ENCODE assay signal across 16 cellular contexts in genomic region chr20:8330785-8331699, GRCh38.
DNase-seq lines count a peak whose midpoint lies in the region; ATAC-seq and TF ChIP-seq lines count a peak whose summit lies in the region.
"Had no signal": no experiment of that assay in that cellular context is flagged by ENCODE, and none has a peak within 500 bp of the region (broad histone marks: within the 10 kb centered on the region; RNA-seq: fewer than 3 reads in every experiment).

No MANE protein-coding gene starts in this region.

- no peaks in the 10 kb centered on the region for H3K79me2 ChIP-seq in OCI-LY1 (ENCODE audit: insufficient read depth, low read length)

- H3K9me3 ChIP-seq in OCI-LY1 (ENCODE audit: low read length) (no peaks in the 10 kb centered on the region), thyroid gland (no peaks in the 10 kb centered on the region)
- H3K9me3 ChIP-seq: gastrocnemius medialis had no signal

- H2AFZ ChIP-seq in OCI-LY1 (ENCODE audit: low read length) = no peak overlapping the region
- H2AFZ ChIP-seq: PC-9 had no signal

- H3K4me1 ChIP-seq in OCI-LY1 (ENCODE audit: insufficient read depth, low read length, severe bottlenecking) (peaks cover 35% of the 10 kb centered on the region), thyroid gland (peaks cover 14 to 19% of the 10 kb centered on the region in 2 donors)
- H3K4me1 ChIP-seq: gastrocnemius medialis had no signal

- no peaks in the 10 kb centered on the region for H3K9me2 ChIP-seq in OCI-LY1 (ENCODE audit: low read depth, low read length)

- H3K27me3 ChIP-seq in OCI-LY1 (ENCODE audit: insufficient read depth, low read length) (no peaks in the 10 kb centered on the region), thyroid gland (no peaks in the 10 kb centered on the region)
- H3K27me3 ChIP-seq: gastrocnemius medialis had no signal

- no peaks in the 10 kb centered on the region for H3F3A ChIP-seq in OCI-LY1 (ENCODE audit: insufficient read depth, low read length)

- no peaks in the 10 kb centered on the region for H3K36me3 ChIP-seq in OCI-LY1 (ENCODE audit: insufficient read depth, low read length)
- no peaks in the 10 kb centered on the region for H3K36me3 ChIP-seq in thyroid gland
- H3K36me3 ChIP-seq: gastrocnemius medialis had no signal

- no peak for TF ChIP-seq POLR2A in thyroid gland (IDR thresholded peaks at IDR 0.05)

- no peak overlapping the region; the same call in 1 of the 2 replicates for H3K9ac ChIP-seq in OCI-LY1 (ENCODE audit: low read length)

- intact Hi-C loops in thyroid gland (cut with DNase I) = no loop called here

- WGBS in thyroid gland, 2 donors = 51 to 58% methylated on average over 3 of the region's 3 CpGs

- no peak for ATAC-seq in GM19328 (IDR thresholded peaks at IDR 0.05; ENCODE audit: unreplicated experiment)
- no peak for ATAC-seq in GM19463 (IDR thresholded peaks at IDR 0.05; ENCODE audit: unreplicated experiment)
- ATAC-seq: gastrocnemius medialis, T-helper 17 cell had no signal

- H3K27ac ChIP-seq in OCI-LY1 (ENCODE audit: low read depth, low read length, poor library complexity, severe bottlenecking) = peak overlapping the region; percentile 59
- H3K27ac ChIP-seq in thyroid gland = no peak overlapping the region
- H3K27ac ChIP-seq: gastrocnemius medialis, PC-9 had no signal

- peak overlapping the region; percentile 9; the same call in 1 of the 2 replicates for H3K4me2 ChIP-seq in OCI-LY1 (ENCODE audit: low read length)
- H3K4me2 ChIP-seq: PC-9 had no signal

- peak; percentile 9 for DNase-seq in NCI-H2196 (lab: John Stamatoyannopoulos, UW; ENCODE audit: unreplicated experiment)
- DNase-seq in NCI-H2196 treated with DMSO at 0.1 percent for 48 hours (lab: John Stamatoyannopoulos, UW; ENCODE audit: unreplicated experiment) = no peak
- DNase-seq in epithelial cell of proximal tubule (ENCODE audit: low read depth) = peak; percentile 80
- peak; percentile 34 to 52 for DNase-seq in thyroid gland
- no peak for DNase-seq in NK-92 treated with Interleukin-12 subunit alpha and Interleukin-12 subunit beta, amount 100 ng/mL, for 24 hours (lab: John Stamatoyannopoulos, UW)
- DNase-seq: effector CD4-positive, alpha-beta T cell; gastrocnemius medialis; immature natural killer cell; NCI-H2029 treated with DMSO at 0.1 percent for 48 hours; PC-9; stimulated activated CD4-positive, alpha-beta T cell treated with anti-CD3 and anti-CD28 coated beads, Interleukin-1b, Interleukin-23, amount 100 ng/mL, for 48 hours; T-helper 17 cell; trophoblast cell had no signal

- H3K4me3 ChIP-seq in OCI-LY1 (ENCODE audit: low read depth, low read length, poor library complexity, severe bottlenecking) (no peak overlapping the region), epithelial cell of proximal tubule (ENCODE audit: low read depth, low read length) (no peak overlapping the region), thyroid gland (replicated peaks in 1 of 3) (no peak overlapping the region)
- H3K4me3 ChIP-seq: gastrocnemius medialis, PC-9 had no signal

- no peaks in the 10 kb centered on the region for H4K20me1 ChIP-seq in OCI-LY1 (ENCODE audit: insufficient read depth, low read length)

- TF ChIP-seq CTCF in OCI-LY1 (IDR thresholded peaks at IDR 0.05; ENCODE audit: low read length) = no peak
- no peak for TF ChIP-seq CTCF in epithelial cell of proximal tubule (conservative IDR thresholded peaks at IDR 0.05; ENCODE audit: low read depth, low read length)
- TF ChIP-seq CTCF in thyroid gland (IDR thresholded peaks at IDR 0.05) = no peak

Comparison
In these comparisons a context has a peak if more than half of its experiments do, and no peak if none do; other contexts are left out.
1. DNase-seq: peak in NCI-H2196 (single experiment), epithelial cell of proximal tubule (single experiment) and thyroid gland (2 of 2); none in NCI-H2196 treated with DMSO at 0.1 percent for 48 hours (single experiment) and NK-92 treated with Interleukin-12 subunit alpha and Interleukin-12 subunit beta, amount 100 ng/mL, for 24 hours (single experiment).